Comparison of ENCODE assay signal across 1 cellular context in the genomic region with DNA sequence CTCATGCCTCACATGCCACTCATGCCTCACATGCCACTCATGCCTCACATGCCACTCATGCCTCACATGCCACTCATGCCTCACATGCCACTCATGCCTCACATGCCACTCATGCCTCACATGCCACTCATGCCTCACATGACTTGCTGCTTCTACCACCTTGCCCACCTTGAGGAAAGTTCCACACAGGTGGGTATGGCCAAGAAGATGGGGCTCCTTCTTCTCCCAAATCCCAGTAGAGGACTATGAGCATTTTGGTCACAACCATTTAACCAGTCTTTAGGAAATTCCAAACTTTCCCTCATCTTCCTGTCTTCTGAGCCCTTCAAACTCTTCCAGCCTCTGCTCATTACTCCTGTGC.
TF ChIP-seq lines count a peak whose summit lies in the region.

No MANE protein-coding gene starts in this region.

TF ChIP-seq in IMR-90, 13 proteins besides CTCF, POLR2A, EP300 and RAD21:
- TF ChIP-seq BHLHE40 (IDR thresholded peaks at IDR 0.05; ENCODE audit: low read depth, low read length), result peak; percentile 16; the same call in 1 of the 2 replicates
